ENCODE assay signal across 1 cellular context in genomic region chr2:192010073-192010472, GRCh38.
TF ChIP-seq lines count a peak whose summit lies in the region.

No MANE protein-coding gene starts in this region.

TF ChIP-seq in GM12878, 131 proteins besides CTCF, POLR2A, EP300 and RAD21:
- TF ChIP-seq BCLAF1 (IDR thresholded peaks at IDR 0.05) (no peak), ESRRA (IDR thresholded peaks at IDR 0.05; ENCODE audit: low read length) (no peak), BRCA1 (IDR thresholded peaks at IDR 0.05; ENCODE audit: low read depth, low read length) (no peak), HDGF (IDR thresholded peaks at IDR 0.05) (no peak), KDM1A (IDR thresholded peaks at IDR 0.05; ENCODE audit: borderline replicate concordance) (no peak), GABPA (IDR thresholded peaks at IDR 0.05; ENCODE audit: low read depth) (no peak), NFYA (IDR thresholded peaks at IDR 0.05; ENCODE audit: borderline replicate concordance, low read depth, low read length) (no peak), POLR2AphosphoS2 (IDR thresholded peaks at IDR 0.05; ENCODE audit: low read depth, low read length) (no peak), ZNF217 (IDR thresholded peaks at IDR 0.05) (no peak), SRF (IDR thresholded peaks at IDR 0.05; ENCODE audit: low read depth in 2 of 2, low read length in 2 of 2) (no peak), PAX8 (IDR thresholded peaks at IDR 0.05) (no peak), SREBF1 (IDR thresholded peaks at IDR 0.05; ENCODE audit: low read length) (no peak), RFX5 (IDR thresholded peaks at IDR 0.05; ENCODE audit: low read depth, low read length) (no peak), MAX (IDR thresholded peaks at IDR 0.05; ENCODE audit: low read depth, low read length) (no peak), SREBF2 (IDR thresholded peaks at IDR 0.05; ENCODE audit: low read length) (no peak), NBN (IDR thresholded peaks at IDR 0.05) (no peak)
- TF ChIP-seq, protein P1, sequence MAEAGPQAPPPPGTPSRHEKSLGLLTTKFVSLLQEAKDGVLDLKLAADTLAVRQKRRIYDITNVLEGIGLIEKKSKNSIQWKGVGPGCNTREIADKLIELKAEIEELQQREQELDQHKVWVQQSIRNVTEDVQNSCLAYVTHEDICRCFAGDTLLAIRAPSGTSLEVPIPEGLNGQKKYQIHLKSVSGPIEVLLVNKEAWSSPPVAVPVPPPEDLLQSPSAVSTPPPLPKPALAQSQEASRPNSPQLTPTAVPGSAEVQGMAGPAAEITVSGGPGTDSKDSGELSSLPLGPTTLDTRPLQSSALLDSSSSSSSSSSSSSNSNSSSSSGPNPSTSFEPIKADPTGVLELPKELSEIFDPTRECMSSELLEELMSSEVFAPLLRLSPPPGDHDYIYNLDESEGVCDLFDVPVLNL (IDR thresholded peaks at IDR 0.05; ENCODE audit: low read depth, low read length) = no peak
- TF ChIP-seq, protein P2, sequence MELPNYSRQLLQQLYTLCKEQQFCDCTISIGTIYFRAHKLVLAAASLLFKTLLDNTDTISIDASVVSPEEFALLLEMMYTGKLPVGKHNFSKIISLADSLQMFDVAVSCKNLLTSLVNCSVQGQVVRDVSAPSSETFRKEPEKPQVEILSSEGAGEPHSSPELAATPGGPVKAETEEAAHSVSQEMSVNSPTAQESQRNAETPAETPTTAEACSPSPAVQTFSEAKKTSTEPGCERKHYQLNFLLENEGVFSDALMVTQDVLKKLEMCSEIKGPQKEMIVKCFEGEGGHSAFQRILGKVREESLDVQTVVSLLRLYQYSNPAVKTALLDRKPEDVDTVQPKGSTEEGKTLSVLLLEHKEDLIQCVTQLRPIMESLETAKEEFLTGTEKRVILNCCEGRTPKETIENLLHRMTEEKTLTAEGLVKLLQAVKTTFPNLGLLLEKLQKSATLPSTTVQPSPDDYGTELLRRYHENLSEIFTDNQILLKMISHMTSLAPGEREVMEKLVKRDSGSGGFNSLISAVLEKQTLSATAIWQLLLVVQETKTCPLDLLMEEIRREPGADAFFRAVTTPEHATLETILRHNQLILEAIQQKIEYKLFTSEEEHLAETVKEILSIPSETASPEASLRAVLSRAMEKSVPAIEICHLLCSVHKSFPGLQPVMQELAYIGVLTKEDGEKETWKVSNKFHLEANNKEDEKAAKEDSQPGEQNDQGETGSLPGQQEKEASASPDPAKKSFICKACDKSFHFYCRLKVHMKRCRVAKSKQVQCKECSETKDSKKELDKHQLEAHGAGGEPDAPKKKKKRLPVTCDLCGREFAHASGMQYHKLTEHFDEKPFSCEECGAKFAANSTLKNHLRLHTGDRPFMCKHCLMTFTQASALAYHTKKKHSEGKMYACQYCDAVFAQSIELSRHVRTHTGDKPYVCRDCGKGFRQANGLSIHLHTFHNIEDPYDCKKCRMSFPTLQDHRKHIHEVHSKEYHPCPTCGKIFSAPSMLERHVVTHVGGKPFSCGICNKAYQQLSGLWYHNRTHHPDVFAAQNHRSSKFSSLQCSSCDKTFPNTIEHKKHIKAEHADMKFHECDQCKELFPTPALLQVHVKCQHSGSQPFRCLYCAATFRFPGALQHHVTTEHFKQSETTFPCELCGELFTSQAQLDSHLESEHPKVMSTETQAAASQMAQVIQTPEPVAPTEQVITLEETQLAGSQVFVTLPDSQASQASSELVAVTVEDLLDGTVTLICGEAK (IDR thresholded peaks at IDR 0.05; ENCODE audit: borderline replicate concordance) = no peak
- TF ChIP-seq, protein P3, sequence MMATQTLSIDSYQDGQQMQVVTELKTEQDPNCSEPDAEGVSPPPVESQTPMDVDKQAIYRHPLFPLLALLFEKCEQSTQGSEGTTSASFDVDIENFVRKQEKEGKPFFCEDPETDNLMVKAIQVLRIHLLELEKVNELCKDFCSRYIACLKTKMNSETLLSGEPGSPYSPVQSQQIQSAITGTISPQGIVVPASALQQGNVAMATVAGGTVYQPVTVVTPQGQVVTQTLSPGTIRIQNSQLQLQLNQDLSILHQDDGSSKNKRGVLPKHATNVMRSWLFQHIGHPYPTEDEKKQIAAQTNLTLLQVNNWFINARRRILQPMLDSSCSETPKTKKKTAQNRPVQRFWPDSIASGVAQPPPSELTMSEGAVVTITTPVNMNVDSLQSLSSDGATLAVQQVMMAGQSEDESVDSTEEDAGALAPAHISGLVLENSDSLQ (IDR thresholded peaks at IDR 0.05) = no peak
- TF ChIP-seq, protein P4, sequence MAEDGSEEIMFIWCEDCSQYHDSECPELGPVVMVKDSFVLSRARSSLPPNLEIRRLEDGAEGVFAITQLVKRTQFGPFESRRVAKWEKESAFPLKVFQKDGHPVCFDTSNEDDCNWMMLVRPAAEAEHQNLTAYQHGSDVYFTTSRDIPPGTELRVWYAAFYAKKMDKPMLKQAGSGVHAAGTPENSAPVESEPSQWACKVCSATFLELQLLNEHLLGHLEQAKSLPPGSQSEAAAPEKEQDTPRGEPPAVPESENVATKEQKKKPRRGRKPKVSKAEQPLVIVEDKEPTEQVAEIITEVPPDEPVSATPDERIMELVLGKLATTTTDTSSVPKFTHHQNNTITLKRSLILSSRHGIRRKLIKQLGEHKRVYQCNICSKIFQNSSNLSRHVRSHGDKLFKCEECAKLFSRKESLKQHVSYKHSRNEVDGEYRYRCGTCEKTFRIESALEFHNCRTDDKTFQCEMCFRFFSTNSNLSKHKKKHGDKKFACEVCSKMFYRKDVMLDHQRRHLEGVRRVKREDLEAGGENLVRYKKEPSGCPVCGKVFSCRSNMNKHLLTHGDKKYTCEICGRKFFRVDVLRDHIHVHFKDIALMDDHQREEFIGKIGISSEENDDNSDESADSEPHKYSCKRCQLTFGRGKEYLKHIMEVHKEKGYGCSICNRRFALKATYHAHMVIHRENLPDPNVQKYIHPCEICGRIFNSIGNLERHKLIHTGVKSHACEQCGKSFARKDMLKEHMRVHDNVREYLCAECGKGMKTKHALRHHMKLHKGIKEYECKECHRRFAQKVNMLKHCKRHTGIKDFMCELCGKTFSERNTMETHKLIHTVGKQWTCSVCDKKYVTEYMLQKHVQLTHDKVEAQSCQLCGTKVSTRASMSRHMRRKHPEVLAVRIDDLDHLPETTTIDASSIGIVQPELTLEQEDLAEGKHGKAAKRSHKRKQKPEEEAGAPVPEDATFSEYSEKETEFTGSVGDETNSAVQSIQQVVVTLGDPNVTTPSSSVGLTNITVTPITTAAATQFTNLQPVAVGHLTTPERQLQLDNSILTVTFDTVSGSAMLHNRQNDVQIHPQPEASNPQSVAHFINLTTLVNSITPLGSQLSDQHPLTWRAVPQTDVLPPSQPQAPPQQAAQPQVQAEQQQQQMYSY (CRISPR knock-in tag; IDR thresholded peaks at IDR 0.05) = no peak
